ENCODE assay signal across 8 cellular contexts in genomic region chr1:179229214-179230140, GRCh38. TPM values are rescaled to one million over a fixed set of nuclear protein-coding genes. Genes with fewer than 3 reads are reported as not detected.
DNase-seq lines count a peak whose midpoint lies in the region; ATAC-seq and TF ChIP-seq lines count a peak whose summit lies in the region.

Gene ABL2 (minus strand): TSS chr1:179229677. CDS start chr1:179229397, 280 bp downstream.

- peak; percentile 64 for ATAC-seq in GM18502 (IDR thresholded peaks at IDR 0.05; ENCODE audit: poor library complexity, unreplicated experiment)
- ATAC-seq in HG03045 (IDR thresholded peaks at IDR 0.05; ENCODE audit: unreplicated experiment) = peak; percentile 60

- in situ Hi-C loops in endometrial microvascular endothelial cells (cut with HindIII; ENCODE audit: inconsistent ontology term, low pct_unique_long_range_greater_than_20kb, low sequenced_read_pairs) = no loop called here

- H3K9me3 ChIP-seq in mucosa of rectum (ENCODE audit: control insufficient read depth in 2 of 2, low read length in 2 of 2) = no peaks in the 10 kb centered on the region

- H3K27ac ChIP-seq in 22Rv1 (peak within 1 kb of the TSS; percentile 64), mucosa of rectum (ENCODE audit: low read depth in 2 of 2, low read length in 2 of 2) (peak within 1 kb of the TSS; percentile 70 to 76)

- peak; percentile 50 for DNase-seq in NCI-H510A treated with DMSO at 0.1 percent for 48 hours (lab: John Stamatoyannopoulos, UW)
- DNase-seq in activated CD8-positive, alpha-beta memory T cell treated with anti-CD3 and anti-CD28 coated beads, Interleukin-2, amount 50 U/mL, for 24 hours (ENCODE audit: extremely low read depth) = peak; percentile 25
- peak; percentile 33 for DNase-seq in stimulated activated CD8-positive, alpha-beta memory T cell treated with anti-CD3 and anti-CD28 coated beads, Interleukin-7, amount 100 ng/mL, for 24 hours (ENCODE audit: low read depth)

- H3K36me3 ChIP-seq in mucosa of rectum (ENCODE audit: control insufficient read depth in 2 of 2, insufficient read depth in 2 of 2, low read length in 2 of 2) = no peaks in the 10 kb centered on the region

- peak within 1 kb of the TSS; percentile 63 to 81 for H3K9ac ChIP-seq in mucosa of rectum (ENCODE audit: low read depth in 1 of 2, low read length in 2 of 2)

- peaks cover 24% of the 10 kb centered on the region in 2 donors for H3K4me1 ChIP-seq in mucosa of rectum (ENCODE audit: control insufficient read depth in 2 of 2, insufficient read depth in 2 of 2, low read length in 2 of 2)

- no peaks in the 10 kb centered on the region for H3K27me3 ChIP-seq in mucosa of rectum (ENCODE audit: control insufficient read depth in 2 of 2, insufficient read depth in 2 of 2, low read length in 2 of 2)

- no peak for TF ChIP-seq CTCF in 22Rv1 (IDR thresholded peaks at IDR 0.05)

- peak within 1 kb of the TSS; percentile 78 to 79 for H3K4me3 ChIP-seq in mucosa of rectum (ENCODE audit: low read length in 2 of 2)

RNA-seq across cellular contexts. Expression of gene ABL2, which starts in this region (rescaled TPM):
- total RNA-seq in endometrial microvascular endothelial cells (ENCODE audit: inconsistent ontology term) = 45.4 TPM

Comparison
In these comparisons a context has a peak if more than half of its experiments do, and no peak if none do; other contexts are left out.
1. Peak in every context shown above with its lines: DNase-seq, ATAC-seq, H3K4me3 ChIP-seq and H3K27ac ChIP-seq.